26 cellular contexts compared by ENCODE assay signal in the genomic region with DNA sequence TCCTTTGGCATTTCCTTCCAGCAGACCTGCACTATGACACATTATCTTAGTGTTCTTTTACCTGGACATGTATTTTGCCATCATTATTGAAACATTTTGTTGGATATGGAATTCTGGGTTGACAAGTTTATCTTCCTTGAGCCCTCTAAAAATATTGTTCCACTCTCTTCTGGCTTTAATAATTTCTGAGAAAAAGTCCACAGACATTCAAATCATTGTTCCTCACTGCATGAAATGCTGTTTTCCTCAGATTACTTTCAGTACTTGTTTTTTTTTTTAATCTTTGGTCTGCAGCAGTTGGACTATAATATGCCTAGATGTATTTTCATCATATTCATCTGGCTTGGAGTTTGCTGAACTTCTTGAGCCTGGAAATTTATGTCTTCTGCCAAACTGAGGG.
A peak's percentile ranks its signal among the peaks of the same experiment; 100 is the strongest.
DNase-seq lines count a peak whose midpoint lies in the region; ATAC-seq, FAIRE-seq and TF ChIP-seq lines count a peak whose summit lies in the region.
"Had no signal": no experiment of that assay in that cellular context is flagged by ENCODE, and none has a peak within 500 bp of the region (broad histone marks: within the 10 kb centered on the region; RNA-seq: fewer than 3 reads in every experiment).

No MANE protein-coding gene starts in this region.

- no peak overlapping the region for H2AFZ ChIP-seq in HepG2 (ENCODE audit: low read length)
- H2AFZ ChIP-seq in K562 (ENCODE audit: low read depth, low read length): no peak overlapping the region

- no peaks in the 10 kb centered on the region for H3K9me1 ChIP-seq in K562 (ENCODE audit: control insufficient read depth, insufficient read depth, low read length)

- peaks cover 14% of the 10 kb centered on the region for H3K9me3 Mint-ChIP-seq in MCF 10A (ENCODE audit: unreplicated experiment)
- H3K9me3 Mint-ChIP-seq: CD4-positive, alpha-beta T cell had no signal

- BruUV-seq in HepG2 (replicated peaks; lab: Mats Ljungman, UMichigan): no TSS peak
- no TSS peak for BruUV-seq in K562 (replicated peaks; lab: Mats Ljungman, UMichigan)
- no TSS peak for BruUV-seq in MCF 10A (replicated peaks; lab: Mats Ljungman, UMichigan)

- TF ChIP-seq POLR2A in HepG2 (IDR thresholded peaks at IDR 0.05; ENCODE audit: insufficient read depth in 1 of 2, low read depth in 2 of 2, low read length in 2 of 2) (no peak), right lobe of liver (IDR thresholded peaks at IDR 0.05) (no peak), K562 (conservative IDR thresholded peaks at IDR 0.05) (no peak)

- no peaks in the 10 kb centered on the region for H3K27me3 ChIP-seq in HepG2 (ENCODE audit: control insufficient read depth in 1 of 2, insufficient read depth in 2 of 2, low read length in 2 of 2)
- no peaks in the 10 kb centered on the region for H3K27me3 ChIP-seq in right lobe of liver
- H3K27me3 ChIP-seq in K562 (ENCODE audit: control insufficient read depth in 2 of 2, insufficient read depth in 2 of 2, low read length in 2 of 2): no peaks in the 10 kb centered on the region
- H3K27me3 ChIP-seq: BE2C; BLaER1 treated with 17β-estradiol and CSF1 and Interleukin-3, amounts not matched to agents 10 nM and 100 nM had no signal

- H3K4me2 ChIP-seq in HepG2 (ENCODE audit: low read depth, low read length) (no peak overlapping the region), K562 (ENCODE audit: insufficient read depth, low read length) (no peak overlapping the region)
- H3K4me2 ChIP-seq: A549; BLaER1 treated with 17β-estradiol and CSF1 and Interleukin-3, amounts not matched to agents 10 nM and 100 nM had no signal

- H3K4me3 ChIP-seq in HepG2 (replicated peaks in 1 of 3; ENCODE audit: insufficient read depth in 1 of 3, low read depth in 2 of 3, low read length in 3 of 3): no peak overlapping the region
- H3K4me3 ChIP-seq in right lobe of liver: no peak overlapping the region
- no peak overlapping the region for H3K4me3 ChIP-seq in K562
- H3K4me3 ChIP-seq: A549; BLaER1 treated with 17β-estradiol and CSF1 and Interleukin-3, amounts not matched to agents 10 nM and 100 nM had no signal

- H3K9me3 ChIP-seq in HepG2 (ENCODE audit: low read length) (no peaks in the 10 kb centered on the region), right lobe of liver (no peaks in the 10 kb centered on the region), K562 (replicated peaks; ENCODE audit: control insufficient read depth, insufficient read depth, low read depth, low read length) (no peaks in the 10 kb centered on the region)
- H3K9me3 ChIP-seq: BE2C had no signal

- H3K27ac Mint-ChIP-seq in MCF 10A (ENCODE audit: low read depth, unreplicated experiment): no peak overlapping the region
- H3K27ac Mint-ChIP-seq: CD14-positive monocyte; CD4-positive, alpha-beta T cell; CD8-positive, alpha-beta memory T cell had no signal

- H3K36me3 Mint-ChIP-seq in MCF 10A (ENCODE audit: insufficient read depth, unreplicated experiment): peaks cover 22% of the 10 kb centered on the region

- ATAC-seq in HepG2: no peak
- ATAC-seq in right lobe of liver: no peak
- ATAC-seq in K562: no peak
- no peak for ATAC-seq in GM19351 (IDR thresholded peaks at IDR 0.05; ENCODE audit: unreplicated experiment)
- ATAC-seq in left lobe of liver: no peak
- ATAC-seq: A549 had no signal

- FAIRE-seq in HepG2 (lab: Jason Lieb, UNC) (no peak), K562 (lab: Jason Lieb, UNC) (no peak)
- FAIRE-seq: A549, D721Med, GM12891, GM19239, H1 had no signal

- peaks cover 14% of the 10 kb centered on the region for H3K4me1 ChIP-seq in HepG2 (ENCODE audit: insufficient read depth, low read length)
- H3K4me1 ChIP-seq in right lobe of liver: peaks cover 0 to 15% (median 0%) of the 10 kb centered on the region in 4 donors
- H3K4me1 ChIP-seq in K562 (replicated peaks in 1 of 2; ENCODE audit: control insufficient read depth in 2 of 2, insufficient read depth in 2 of 2, low read length in 2 of 2): peaks cover 0 to 5% of the 10 kb centered on the region in 2 experiments; a peak in 1 of 5 replicates
- H3K4me1 ChIP-seq: BE2C; BLaER1 treated with 17β-estradiol and CSF1 and Interleukin-3, amounts not matched to agents 10 nM and 100 nM had no signal

- H3K27me3 Mint-ChIP-seq in MCF 10A (ENCODE audit: insufficient read depth, unreplicated experiment): no peaks in the 10 kb centered on the region
- H3K27me3 Mint-ChIP-seq: CD4-positive, alpha-beta T cell; CD8-positive, alpha-beta memory T cell had no signal

- H3K36me3 ChIP-seq in HepG2 (replicated peaks in 1 of 2; ENCODE audit: control insufficient read depth in 1 of 2, insufficient read depth in 2 of 2, low read length in 2 of 2): no peaks in the 10 kb centered on the region
- no peaks in the 10 kb centered on the region for H3K36me3 ChIP-seq in right lobe of liver
- H3K36me3 ChIP-seq in K562 (ENCODE audit: control insufficient read depth, insufficient read depth, low read length): no peaks in the 10 kb centered on the region
- H3K36me3 ChIP-seq: BE2C had no signal

- H3K4me3 Mint-ChIP-seq in MCF 10A (ENCODE audit: unreplicated experiment): no peak overlapping the region
- H3K4me3 Mint-ChIP-seq: CD14-positive monocyte; CD4-positive, alpha-beta T cell; CD8-positive, alpha-beta memory T cell had no signal

- in situ Hi-C loops in HepG2 (cut with HindIII; ENCODE audit: extremely low pct_ligation_motif_present, low pct_unique_long_range_greater_than_20kb) (no loop called here), K562 (cut with MboI) (no loop called here)

- H3K9ac ChIP-seq in HepG2 (ENCODE audit: insufficient read depth, low read depth, low read length) (no peak overlapping the region), K562 (ENCODE audit: insufficient read depth in 1 of 2, low read depth in 2 of 2, low read length in 2 of 2) (no peak overlapping the region)
- H3K9ac ChIP-seq: BLaER1 treated with 17β-estradiol and CSF1 and Interleukin-3, amounts not matched to agents 10 nM and 100 nM had no signal

- H3K79me2 ChIP-seq in HepG2 (ENCODE audit: insufficient read depth, low read length): no peaks in the 10 kb centered on the region
- H3K79me2 ChIP-seq in K562 (ENCODE audit: control insufficient read depth, insufficient read depth, low read length): no peaks in the 10 kb centered on the region

- H3K27ac ChIP-seq in HepG2 (ENCODE audit: extremely low read length, insufficient read depth, low read length) (no peak overlapping the region), right lobe of liver (no peak overlapping the region), K562 (ENCODE audit: extremely low read depth, low read depth, low read length) (no peak overlapping the region)
- H3K27ac ChIP-seq: A549; BLaER1 treated with 17β-estradiol and CSF1 and Interleukin-3, amounts not matched to agents 10 nM and 100 nM had no signal

- TF ChIP-seq RAD21 in HepG2 (CRISPR knock-in tag; IDR thresholded peaks at IDR 0.05): no peak
- TF ChIP-seq RAD21 in K562 (CRISPR knock-in tag; conservative IDR thresholded peaks at IDR 0.05 in 1 of 2, IDR thresholded peaks at IDR 0.05 in 1 of 2): no peak

- TF ChIP-seq CTCF in HepG2 (CRISPR knock-in tag; IDR thresholded peaks at IDR 0.05) (no peak), right lobe of liver (IDR thresholded peaks at IDR 0.05) (no peak), K562 (IDR thresholded peaks at IDR 0.05 in 2 of 3, conservative IDR thresholded peaks at IDR 0.05 in 1 of 3; ENCODE audit: insufficient read depth in 2 of 3, low read depth in 1 of 3, low read length in 3 of 3) (no peak), MCF 10A (IDR thresholded peaks at IDR 0.05; ENCODE audit: unreplicated experiment) (no peak)

- intact Hi-C loops in HepG2 (cut with micrococcal nuclease; ENCODE audit: unreplicated experiment) (no loop called here), right lobe of liver (cut with DNase I) (no loop called here), K562 (cut with micrococcal nuclease) (no loop called here), MCF 10A (cut with micrococcal nuclease) (no loop called here)

- DNase-seq in HepG2 (ENCODE audit: low spot score) (no peak), right lobe of liver (no peak), OCI-M1 (lab: John Stamatoyannopoulos, UW) (peak; percentile 24), K562 (ENCODE audit: extremely low read depth in 1 of 4, low spot score in 3 of 4) (no peak), left lobe of liver (ENCODE audit: low spot score) (no peak), MCF 10A (ENCODE audit: unreplicated experiment) (no peak)
- DNase-seq: 8988T; ACHN; AML-193; BE2C; CD4-positive, alpha-beta T cell; CD8-positive, alpha-beta memory T cell; DMS 273 treated with DMSO at 0.1 percent for 48 hours; DMS79; EL; GDM1; H7; HCEC 1CT had no signal

- H3K4me1 Mint-ChIP-seq in MCF 10A (ENCODE audit: insufficient read depth, unreplicated experiment): no peaks in the 10 kb centered on the region
- H3K4me1 Mint-ChIP-seq: CD14-positive monocyte; CD8-positive, alpha-beta memory T cell had no signal

- POLR2A ChIA-PET in HepG2 (lab: Yijun Ruan, JAX) (no interaction called here), K562 (lab: Yijun Ruan, JAX) (no interaction called here), MCF 10A (lab: Yijun Ruan, JAX) (no interaction called here)

- CTCF ChIA-PET in HepG2 (lab: Yijun Ruan, JAX; ENCODE audit: low intra/inter-chr PET ratio, low total read pairs) (no interaction called here), K562 (lab: Yijun Ruan, JAX; ENCODE audit: low intra/inter-chr PET ratio) (no interaction called here), MCF 10A (lab: Yijun Ruan, JAX) (interaction anchor here (1.0 kb wide), 1 partner anchor 24 kb away, joined by 3 read pairs; no protein-coding TSS in a partner anchor)

- TF ChIP-seq EP300 in HepG2 (IDR thresholded peaks at IDR 0.05; ENCODE audit: low read depth in 2 of 2, low read length in 2 of 2) (no peak), HepG2 (CRISPR knock-in tag; IDR thresholded peaks at IDR 0.05; ENCODE audit: borderline replicate concordance) (no peak), K562 (IDR thresholded peaks at IDR 0.05; ENCODE audit: low read length) (no peak)

- H4K20me1 ChIP-seq in HepG2 (ENCODE audit: insufficient read depth, low read length) (no peaks in the 10 kb centered on the region), K562 (replicated peaks; ENCODE audit: control insufficient read depth, insufficient read depth, low read length) (no peaks in the 10 kb centered on the region)
- H4K20me1 ChIP-seq: BLaER1 treated with 17β-estradiol and CSF1 and Interleukin-3, amounts not matched to agents 10 nM and 100 nM had no signal

TF ChIP-seq in K562, 482 proteins besides CTCF, POLR2A, EP300 and RAD21:
- TF ChIP-seq CBX3 (IDR thresholded peaks at IDR 0.05; ENCODE audit: borderline replicate concordance in 1 of 2, low read length in 2 of 2) (peak in 1 of 2 experiments; percentile 85; a peak in 1 of 3 replicates), TRIM24 (IDR thresholded peaks at IDR 0.05) (0 out of 4 replicates have a peak, but pooled peaks of 1 of the 2 experiments have one; percentile 26), ZNF124 (CRISPR knock-in tag; IDR thresholded peaks at IDR 0.05) (no peak), CHD1 (IDR thresholded peaks at IDR 0.05; ENCODE audit: low read length) (no peak), NELFE (IDR thresholded peaks at IDR 0.05; ENCODE audit: insufficient read depth, insufficient read length) (no peak), TRIM28 (IDR thresholded peaks at IDR 0.05) (peak; percentile 70), ZNF644 (tag; IDR thresholded peaks at IDR 0.05; ENCODE audit: low read depth) (no peak), SMAD1 (IDR thresholded peaks at IDR 0.05; ENCODE audit: low read depth, low read length, partially characterized antibody) (no peak)
